ENCODE assay signal across 14 cellular contexts in genomic region chr3:12957334-12957733, GRCh38.
A peak's percentile ranks its signal among the peaks of the same experiment; 100 is the strongest.
DNase-seq lines count a peak whose midpoint lies in the region; ATAC-seq lines count a peak whose summit lies in the region.
"Had no signal": no experiment of that assay in that cellular context is flagged by ENCODE, and none has a peak within 500 bp of the region (broad histone marks: within the 10 kb centered on the region; RNA-seq: fewer than 3 reads in every experiment).

No MANE protein-coding gene starts in this region.

- ATAC-seq in stimulated activated naive B cell treated with anti-CD40 and anti-IgM and Interleukin-4, amounts not matched to agents 10 μg/mL and 1 μg/mL and 100 μg/mL, for 72 hours (replicated peaks), result no peak
- no peak for ATAC-seq in GM19035 (IDR thresholded peaks at IDR 0.05; ENCODE audit: unreplicated experiment)

- intact Hi-C loops in CD4-positive, alpha-beta memory T cell (cut with micrococcal nuclease), result no loop called here

- H3K4me1 Mint-ChIP-seq in CD4-positive, alpha-beta memory T cell, result peaks cover 49 to 95% (median 74%) of the 10 kb centered on the region in 4 donors
- H3K4me1 Mint-ChIP-seq in immature natural killer cell, result peaks cover 90 to 91% of the 10 kb centered on the region in 2 donors
- peaks cover 78 to 100% of the 10 kb centered on the region in 2 donors for H3K4me1 Mint-ChIP-seq in stimulated activated naive B cell treated with anti-CD40 and anti-IgM and Interleukin-4, amounts not matched to agents 10 μg/mL and 1 μg/mL and 100 μg/mL, for 72 hours

- H3K36me3 Mint-ChIP-seq in CD4-positive, alpha-beta memory T cell, result peaks cover 4 to 46% of the 10 kb centered on the region in 2 donors
- peaks cover 0 to 10% (median 9%) of the 10 kb centered on the region in 3 donors for H3K36me3 Mint-ChIP-seq in immature natural killer cell
- peaks cover 11 to 51% of the 10 kb centered on the region in 2 donors for H3K36me3 Mint-ChIP-seq in stimulated activated naive B cell treated with anti-CD40 and anti-IgM and Interleukin-4, amounts not matched to agents 10 μg/mL and 1 μg/mL and 100 μg/mL, for 72 hours

- H3K4me3 Mint-ChIP-seq in CD4-positive, alpha-beta memory T cell, result peak overlapping the region in 1 of 8 donors; percentile 13
- peak overlapping the region in 3 of 5 donors; percentile 10 to 66 (median 59) for H3K4me3 Mint-ChIP-seq in immature natural killer cell
- H3K4me3 Mint-ChIP-seq in stimulated activated naive B cell treated with anti-CD40 and anti-IgM and Interleukin-4, amounts not matched to agents 10 μg/mL and 1 μg/mL and 100 μg/mL, for 72 hours, result no peak overlapping the region

- CTCF ChIA-PET in CD4-positive, alpha-beta memory T cell (lab: Charles Lee; ENCODE audit: partially characterized antibody), result interaction anchor here (1.1 kb wide), 1 partner anchor 495 kb away, joined by 3 read pairs; no protein-coding TSS in a partner anchor

- H3K9me3 ChIP-seq in CD4-positive, alpha-beta memory T cell (ENCODE audit: control insufficient read depth in 1 of 2, low read length in 2 of 2), result no peaks in the 10 kb centered on the region
- H3K9me3 ChIP-seq: BE2C had no signal

- H3K27ac ChIP-seq in CD4-positive, alpha-beta memory T cell (ENCODE audit: low read depth, low read length), result no peak overlapping the region
- peak overlapping the region; percentile 24 for H3K27ac ChIP-seq in angular gyrus (ENCODE audit: low read depth, low read length)

- no peak overlapping the region for H3K4me3 ChIP-seq in CD4-positive, alpha-beta memory T cell (ENCODE audit: low read length in 2 of 2)
- H3K4me3 ChIP-seq: skin epidermis had no signal

- peaks cover 97% of the 10 kb centered on the region for H3K4me1 ChIP-seq in CD4-positive, alpha-beta memory T cell (ENCODE audit: insufficient read depth, low read length)
- H3K4me1 ChIP-seq: BE2C had no signal

- DNase-seq in CD4-positive, alpha-beta memory T cell, result no peak
- no peak for DNase-seq in immature natural killer cell
- DNase-seq in stimulated activated naive B cell treated with anti-CD40 and anti-IgM and Interleukin-4, amounts not matched to agents 10 μg/mL and 1 μg/mL and 100 μg/mL, for 72 hours, result no peak
- no peak for DNase-seq in KBM-7
- no peak for DNase-seq in germinal center (ENCODE audit: low spot score)
- DNase-seq: activated gamma-delta T cell, BE2C, DMS79, mesendoderm, NCI-H774 had no signal

- H3K27ac Mint-ChIP-seq in CD4-positive, alpha-beta memory T cell, result peak overlapping the region in 4 of 7 donors; percentile 24 to 37 (median 30)
- peak overlapping the region in 5 of 6 donors; percentile 24 to 85 (median 51) for H3K27ac Mint-ChIP-seq in immature natural killer cell
- peak overlapping the region; percentile 65 for H3K27ac Mint-ChIP-seq in stimulated activated naive B cell treated with anti-CD40 and anti-IgM and Interleukin-4, amounts not matched to agents 10 μg/mL and 1 μg/mL and 100 μg/mL, for 72 hours

- peaks cover 28% of the 10 kb centered on the region for H3K36me3 ChIP-seq in CD4-positive, alpha-beta memory T cell (ENCODE audit: insufficient read depth, low read length)
- H3K36me3 ChIP-seq: BE2C had no signal

- H3K27me3 ChIP-seq in CD4-positive, alpha-beta memory T cell (ENCODE audit: insufficient read depth, low read length), result no peaks in the 10 kb centered on the region
- H3K27me3 ChIP-seq: BE2C had no signal

- POLR2A ChIA-PET in CD4-positive, alpha-beta memory T cell (lab: Charles Lee; ENCODE audit: partially characterized antibody), result no interaction called here

- H3K27me3 Mint-ChIP-seq in CD4-positive, alpha-beta memory T cell, result no peaks in the 10 kb centered on the region
- peaks cover 2 to 11% (median 3%) of the 10 kb centered on the region in 3 donors for H3K27me3 Mint-ChIP-seq in immature natural killer cell (ENCODE audit: low read depth in 3 of 3)
- H3K27me3 Mint-ChIP-seq in stimulated activated naive B cell treated with anti-CD40 and anti-IgM and Interleukin-4, amounts not matched to agents 10 μg/mL and 1 μg/mL and 100 μg/mL, for 72 hours, result no peaks in the 10 kb centered on the region
- H3K27me3 Mint-ChIP-seq: IgD-negative memory B cell had no signal

- no peaks in the 10 kb centered on the region for H3K9me3 Mint-ChIP-seq in CD4-positive, alpha-beta memory T cell
- H3K9me3 Mint-ChIP-seq in immature natural killer cell, result no peaks in the 10 kb centered on the region
- H3K9me3 Mint-ChIP-seq in stimulated activated naive B cell treated with anti-CD40 and anti-IgM and Interleukin-4, amounts not matched to agents 10 μg/mL and 1 μg/mL and 100 μg/mL, for 72 hours, result no peaks in the 10 kb centered on the region
- H3K9me3 Mint-ChIP-seq: IgD-negative memory B cell had no signal

- in situ Hi-C loops in KBM-7 (cut with MboI; ENCODE audit: low pct_unique_long_range_greater_than_20kb, low sequenced_read_pairs), result no loop called here

Comparison
In these comparisons a context has a peak if more than half of its experiments do, and no peak if none do; other contexts are left out.
1. H3K4me3 Mint-ChIP-seq: peak in immature natural killer cell (3 of 5); none in stimulated activated naive B cell treated with anti-CD40 and anti-IgM and Interleukin-4, amounts not matched to agents 10 μg/mL and 1 μg/mL and 100 μg/mL, for 72 hours (0 of 2).
2. Peak in every context shown above with its lines, with median percentiles within 50 percentile points of each other: H3K27ac Mint-ChIP-seq.